Comparison of ENCODE assay signal across 1 cellular context in genomic region chr7:151923097-151923876, GRCh38.
TF ChIP-seq lines count a peak whose summit lies in the region.

No MANE protein-coding gene starts in this region.

TF ChIP-seq in K562, 482 proteins besides CTCF, POLR2A, EP300 and RAD21 (continued from another document):
- no peak for TF ChIP-seq FOXO4 (CRISPR knock-in tag; IDR thresholded peaks at IDR 0.05)
